28 cellular contexts compared by ENCODE assay signal in genomic region chr3:154852515-154852914, GRCh38.
"Had no signal": no experiment of that assay in that cellular context is flagged by ENCODE, and none has a peak within 500 bp of the region (broad histone marks: within the 10 kb centered on the region; RNA-seq: fewer than 3 reads in every experiment).

No MANE protein-coding gene starts in this region.

- H3K4me3 ChIP-seq: body of pancreas, breast epithelium, Peyer's patch, SJCRH30, SK-N-MC had no signal

- H3K27ac ChIP-seq: body of pancreas, breast epithelium, Peyer's patch, SJCRH30, SK-N-MC, WERI-Rb-1 had no signal

- H3K36me3 ChIP-seq: breast epithelium, Peyer's patch, SJCRH30, WERI-Rb-1 had no signal

- H3K27me3 ChIP-seq: body of pancreas, breast epithelium, Peyer's patch, SJCRH30 had no signal

- ATAC-seq: activated CD4-positive, alpha-beta T cell treated with anti-CD3 and anti-CD28 coated beads for 36 hours; activated CD8-positive, alpha-beta T cell treated with anti-CD3 and anti-CD28 coated beads, Interleukin-2, amount 10 ng/mL, durations not matched to agents 7 days and 5 days; body of pancreas; Right ventricle myocardium inferior had no signal

- H3K4me1 ChIP-seq: body of pancreas, breast epithelium, Peyer's patch, SJCRH30 had no signal

- DNase-seq: activated CD4-positive, alpha-beta T cell treated with anti-CD3 and anti-CD28 coated beads for 36 hours; activated CD4-positive, alpha-beta T cell treated with anti-CD3 and anti-CD28 coated beads, Interleukin-2, amount 10 ng/mL, durations not matched to agents 7 days and 5 days; activated CD4-positive, alpha-beta T cell treated with anti-CD3 and anti-CD28 coated beads, Interleukin-2, amount 50 U/mL, for 48 hours; activated CD8-positive, alpha-beta T cell treated with anti-CD3 and anti-CD28 coated beads, Interleukin-2, amount 10 ng/mL, durations not matched to agents 7 days and 5 days; activated gamma-delta T cell; activated naive CD4-positive, alpha-beta T cell treated with Interleukin-2 at 50 U/mL for 16 hours; activated naive CD8-positive, alpha-beta T cell treated with anti-CD3 and anti-CD28 coated beads, Interleukin-2, amount 10 ng/mL, durations not matched to agents 7 days and 5 days; activated T-cell treated with anti-CD3 and anti-CD28 coated beads, Interleukin-2, amount 50 U/mL, for 24 hours; amygdala; body of pancreas; caudate nucleus; cerebellar nuclear complex; Karpas-422; NCI-H1105; NCI-H1417 treated with DMSO at 0.1 percent for 48 hours; NCI-H1930; NCI-H2081 treated with DMSO at 0.1 percent for 48 hours; NCI-H226; NCI-H446 treated with DMSO at 0.1 percent for 48 hours; NCI-H524 treated with DMSO at 0.1 percent for 48 hours; Peyer's patch; RPMI8226; SJCRH30; T1000; WERI-Rb-1 had no signal

- H3K9me3 ChIP-seq: body of pancreas, breast epithelium, Peyer's patch, SJCRH30 had no signal
